In the genomic region with DNA sequence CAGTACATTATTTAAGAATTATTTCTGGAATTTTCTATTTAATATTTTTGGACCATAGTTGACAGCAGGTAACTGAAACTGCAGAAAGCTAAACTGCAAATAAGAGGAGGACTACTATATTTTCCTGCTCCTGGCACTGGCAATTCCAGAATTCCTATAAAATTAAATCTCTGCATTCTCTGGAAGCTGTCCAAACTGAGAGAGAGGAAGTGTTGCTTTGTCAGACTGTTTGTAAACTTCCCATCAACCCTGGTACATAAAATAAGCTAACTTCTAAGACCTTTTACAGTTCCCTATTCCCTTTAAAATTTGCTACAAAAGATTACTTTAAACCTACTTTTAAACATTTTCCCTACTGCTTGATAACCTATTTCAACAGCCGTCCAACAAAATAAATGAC, we compare ENCODE assay signal across 24 cellular contexts.
DNase-seq lines count a peak whose midpoint lies in the region; ATAC-seq, FAIRE-seq and TF ChIP-seq lines count a peak whose summit lies in the region.
"Had no signal": no experiment of that assay in that cellular context is flagged by ENCODE, and none has a peak within 500 bp of the region (broad histone marks: within the 10 kb centered on the region; RNA-seq: fewer than 3 reads in every experiment).

No MANE protein-coding gene starts in this region.

- H3K9me3 Mint-ChIP-seq in astrocyte (ENCODE audit: unreplicated experiment) = peaks cover 5% of the 10 kb centered on the region

- no peaks in the 10 kb centered on the region for H3K36me3 ChIP-seq in heart left ventricle
- no peaks in the 10 kb centered on the region for H3K36me3 ChIP-seq in astrocyte (ENCODE audit: insufficient read depth, low read length)
- H3K36me3 ChIP-seq: neutrophil, right lobe of liver, SJSA1, upper lobe of right lung had no signal

- ATAC-seq in heart left ventricle (no peak), right cardiac atrium (no peak), HG02840 (IDR thresholded peaks at IDR 0.05; ENCODE audit: low FRiP score, unreplicated experiment) (no peak), GM18498 (IDR thresholded peaks at IDR 0.05; ENCODE audit: unreplicated experiment) (no peak)
- ATAC-seq: A549; esophagus mucosa; stimulated activated naive CD8-positive, alpha-beta T cell treated with anti-CD3 and anti-CD28 coated beads, Interleukin-15, amount 100 ng/mL, for 72 hours; upper lobe of right lung had no signal

- intact Hi-C loops in heart left ventricle (cut with DNase I) (no loop called here), right cardiac atrium (cut with DNase I) (no loop called here)

- peaks cover 5% of the 10 kb centered on the region for H3K4me1 Mint-ChIP-seq in astrocyte (ENCODE audit: low read depth, unreplicated experiment)

- H3K27me3 Mint-ChIP-seq in astrocyte (ENCODE audit: low read depth, unreplicated experiment) = no peaks in the 10 kb centered on the region
- H3K27me3 Mint-ChIP-seq: stimulated activated naive CD8-positive, alpha-beta T cell treated with anti-CD3 and anti-CD28 coated beads, Interleukin-15, amount 100 ng/mL, for 72 hours had no signal

- FAIRE-seq in astrocyte (lab: Jason Lieb, UNC) (no peak), urothelium cell line (lab: Jason Lieb, UNC) (no peak)
- FAIRE-seq: A549 had no signal

- no peaks in the 10 kb centered on the region for H3K79me2 ChIP-seq in astrocyte (ENCODE audit: insufficient read depth, low read length)
- H3K79me2 ChIP-seq: hepatocyte had no signal

- no peak overlapping the region for H3K27ac Mint-ChIP-seq in astrocyte (ENCODE audit: unreplicated experiment)
- H3K27ac Mint-ChIP-seq: CD14-positive monocyte; stimulated activated naive CD8-positive, alpha-beta T cell treated with anti-CD3 and anti-CD28 coated beads, Interleukin-15, amount 100 ng/mL, for 72 hours had no signal

- DNase-seq in heart left ventricle (no peak), right cardiac atrium (no peak), astrocyte (ENCODE audit: low read depth) (peak; percentile 14), fibroblast of villous mesenchyme (ENCODE audit: low read depth) (peak; percentile 71), urothelium cell line (ENCODE audit: low spot score) (peak; percentile 13), NCI-H2081 (lab: John Stamatoyannopoulos, UW) (no peak)
- DNase-seq: activated CD4-positive, CD25-positive, alpha-beta regulatory T cell treated with anti-CD3 and anti-CD28 coated beads, Interleukin-2, amount 50 U/mL, for 72 hours; DMS79 treated with DMSO at 0.1 percent for 48 hours; kidney glomerular epithelial cell; NCI-H187 treated with DMSO at 0.1 percent for 48 hours; NCI-H524; OCI-M1; right lobe of liver; stimulated activated naive CD8-positive, alpha-beta T cell treated with anti-CD3 and anti-CD28 coated beads, Interleukin-15, amount 100 ng/mL, for 72 hours; T-helper 9 cell; upper lobe of right lung had no signal

- no peaks in the 10 kb centered on the region for H4K20me1 ChIP-seq in astrocyte (ENCODE audit: insufficient read depth, low read length)

- peaks cover 2% of the 10 kb centered on the region for H3K36me3 Mint-ChIP-seq in astrocyte (ENCODE audit: low read depth, unreplicated experiment)

- TF ChIP-seq POLR2A in heart left ventricle (IDR thresholded peaks at IDR 0.05) = no peak

- no peak for TF ChIP-seq CTCF in heart left ventricle (IDR thresholded peaks at IDR 0.05)
- no peak for TF ChIP-seq CTCF in astrocyte (IDR thresholded peaks at IDR 0.05; ENCODE audit: insufficient read depth, low read depth, low read length)
- TF ChIP-seq CTCF in fibroblast of villous mesenchyme (IDR thresholded peaks at IDR 0.05; ENCODE audit: insufficient read depth, low read depth, low read length) = no peak

- no peaks in the 10 kb centered on the region for H3K27me3 ChIP-seq in heart left ventricle
- H3K27me3 ChIP-seq in right cardiac atrium (ENCODE audit: control insufficient read depth, insufficient read depth) = no peaks in the 10 kb centered on the region
- no peaks in the 10 kb centered on the region for H3K27me3 ChIP-seq in astrocyte (ENCODE audit: insufficient read depth, low read length)
- H3K27me3 ChIP-seq: hepatocyte, neutrophil, right lobe of liver, SJSA1, upper lobe of right lung had no signal

- no peak overlapping the region for H3K9ac ChIP-seq in astrocyte (ENCODE audit: low read length)

- H3K27ac ChIP-seq in heart left ventricle = peak overlapping the region in 7 of 12 donors; percentile 8 to 77 (median 27)
- no peak overlapping the region for H3K27ac ChIP-seq in right cardiac atrium (ENCODE audit: low read length)
- H3K27ac ChIP-seq in astrocyte (ENCODE audit: low read depth, low read length) = no peak overlapping the region
- H3K27ac ChIP-seq: A549, hepatocyte, neutrophil, right lobe of liver, SJSA1, upper lobe of right lung had no signal

- H3K4me3 ChIP-seq in heart left ventricle = no peak overlapping the region
- no peak overlapping the region for H3K4me3 ChIP-seq in right cardiac atrium (ENCODE audit: low read length)
- no peak overlapping the region for H3K4me3 ChIP-seq in astrocyte (ENCODE audit: insufficient read depth, low read depth, low read length)
- no peak overlapping the region for H3K4me3 ChIP-seq in fibroblast of villous mesenchyme (ENCODE audit: low read depth, low read length)
- H3K4me3 ChIP-seq: A549, hepatocyte, right lobe of liver, SJSA1, upper lobe of right lung had no signal

- no peak overlapping the region for H2AFZ ChIP-seq in astrocyte (ENCODE audit: low read depth, low read length)
- H2AFZ ChIP-seq: hepatocyte had no signal

- WGBS in heart left ventricle, 4 donors = 22 to 40% (median 34%) methylated on average over 1 of the region's 1 CpG
- WGBS in right cardiac atrium = 39% methylated on average over 1 of the region's 1 CpG

- H3K4me2 ChIP-seq in astrocyte (ENCODE audit: low read length) = no peak overlapping the region
- H3K4me2 ChIP-seq: A549, hepatocyte had no signal

- H3K9me3 ChIP-seq in heart left ventricle (peaks cover 0 to 18% (median 11%) of the 10 kb centered on the region in 12 donors), right cardiac atrium (ENCODE audit: control insufficient read depth, low read length) (no peaks in the 10 kb centered on the region), astrocyte (ENCODE audit: insufficient read depth, low read depth, low read length) (no peaks in the 10 kb centered on the region)
- H3K9me3 ChIP-seq: A549, neutrophil, right lobe of liver, SJSA1, upper lobe of right lung had no signal

- H3K4me1 ChIP-seq in heart left ventricle = peaks cover 0 to 22% (median 12%) of the 10 kb centered on the region in 12 donors
- no peaks in the 10 kb centered on the region for H3K4me1 ChIP-seq in right cardiac atrium (ENCODE audit: control insufficient read depth, insufficient read depth, low read length)
- no peaks in the 10 kb centered on the region for H3K4me1 ChIP-seq in astrocyte (ENCODE audit: insufficient read depth, low read length)
- H3K4me1 ChIP-seq: upper lobe of right lung had no signal

- no peak overlapping the region for H3K4me3 Mint-ChIP-seq in astrocyte (ENCODE audit: unreplicated experiment)
- H3K4me3 Mint-ChIP-seq: CD14-positive monocyte; stimulated activated naive CD8-positive, alpha-beta T cell treated with anti-CD3 and anti-CD28 coated beads, Interleukin-15, amount 100 ng/mL, for 72 hours had no signal

Comparison
In these comparisons a context has a peak if more than half of its experiments do, and no peak if none do; other contexts are left out.
1. H3K27ac ChIP-seq: peak in heart left ventricle (7 of 12); none in right cardiac atrium (single experiment) and astrocyte (single experiment).
2. DNase-seq: peak in astrocyte (single experiment), fibroblast of villous mesenchyme (single experiment) and urothelium cell line (single experiment); none in heart left ventricle (0 of 5), right cardiac atrium (0 of 3) and NCI-H2081 (0 of 2).